4 cellular contexts compared by ENCODE assay signal in genomic region chr2:154170400-154170799, GRCh38.
"Had no signal": no experiment of that assay in that cellular context is flagged by ENCODE, and none has a peak within 500 bp of the region (broad histone marks: within the 10 kb centered on the region; RNA-seq: fewer than 3 reads in every experiment).

No MANE protein-coding gene starts in this region.

- H3K27ac ChIP-seq: HL-60 had no signal

- DNase-seq: IMR-90, KBM-7 had no signal

- H3K4me3 ChIP-seq: K562 had no signal
